ENCODE assay signal across 19 cellular contexts in genomic region chr2:28292491-28292890, GRCh38.
DNase-seq lines count a peak whose midpoint lies in the region; ATAC-seq and TF ChIP-seq lines count a peak whose summit lies in the region.
"Had no signal": no experiment of that assay in that cellular context is flagged by ENCODE, and none has a peak within 500 bp of the region (broad histone marks: within the 10 kb centered on the region; RNA-seq: fewer than 3 reads in every experiment).

No MANE protein-coding gene starts in this region.

- POLR2A ChIA-PET in activated CD4-positive, alpha-beta T cell treated with anti-CD3 and anti-CD28 coated beads, Interleukin-2, amount 10 ng/mL, durations not matched to agents 7 days and 5 days (lab: Charles Lee): no interaction called here

- H3K27ac ChIP-seq in brain microvascular endothelial cell: peak overlapping the region; percentile 54
- H3K27ac ChIP-seq: BLaER1 treated with 17β-estradiol and CSF1 and Interleukin-3, amounts not matched to agents 10 nM and 100 nM had no signal

- peak; percentile 5 for DNase-seq in activated CD4-positive, alpha-beta T cell treated with anti-CD3 and anti-CD28 coated beads for 48 hours
- no peak for DNase-seq in activated CD4-positive, alpha-beta T cell treated with anti-CD3 and anti-CD28 coated beads, Interleukin-2, amount 10 ng/mL, durations not matched to agents 7 days and 5 days
- DNase-seq in HT1080 (ENCODE audit: low read depth): peak; percentile 44
- DNase-seq in brain microvascular endothelial cell: peak; percentile 24
- no peak for DNase-seq in stimulated activated effector memory CD8-positive, alpha-beta T cell treated with anti-CD3 and anti-CD28 coated beads, Interleukin-12 subunit alpha, Interleukin-12 subunit beta, amount 100 ng/mL, for 72 hours (ENCODE audit: low spot score in 2 of 2)
- no peak for DNase-seq in DMS53 (lab: John Stamatoyannopoulos, UW)
- no peak for DNase-seq in activated T-helper 2 cell treated with anti-CD3 and anti-CD28 coated beads, Interferon-gamma antibody, Interleukin-2, Interleukin-4, amounts not matched to agents 10 μg/mL and 5 μg/mL and 100 μg/mL, durations not matched to agents 14 hours and 24 hours and 36 hours (ENCODE audit: low spot score)
- DNase-seq in DMS 273 (lab: John Stamatoyannopoulos, UW; ENCODE audit: unreplicated experiment): no peak
- DNase-seq: activated CD4-positive, CD25-positive, alpha-beta regulatory T cell; aorta; effector memory CD8-positive, alpha-beta T cell; esophagus squamous epithelium; MG63; NCI-H1417 treated with DMSO at 0.1 percent for 48 hours; NCI-H510A treated with DMSO at 0.1 percent for 48 hours; stimulated activated CD4-positive, alpha-beta T cell treated with anti-CD3 and anti-CD28 coated beads, Interleukin-4, amount 100 ng/mL, for 24 hours had no signal

- CTCF ChIA-PET in activated CD4-positive, alpha-beta T cell treated with anti-CD3 and anti-CD28 coated beads, Interleukin-2, amount 10 ng/mL, durations not matched to agents 7 days and 5 days (lab: Charles Lee): interaction anchor here (0.8 kb wide), 1 partner anchor 15 kb away, joined by 4 read pairs; no protein-coding TSS in a partner anchor

- H3K4me3 Mint-ChIP-seq in activated CD4-positive, alpha-beta T cell treated with anti-CD3 and anti-CD28 coated beads, Interleukin-2, amount 10 ng/mL, durations not matched to agents 7 days and 5 days: no peak overlapping the region
- H3K4me3 Mint-ChIP-seq in stimulated activated effector memory CD8-positive, alpha-beta T cell treated with anti-CD3 and anti-CD28 coated beads, Interleukin-12 subunit alpha, Interleukin-12 subunit beta, amount 100 ng/mL, for 72 hours: no peak overlapping the region
- no peak overlapping the region for H3K4me3 Mint-ChIP-seq in activated T-helper 2 cell treated with anti-CD3 and anti-CD28 coated beads, Interferon-gamma antibody, Interleukin-2, Interleukin-4, amounts not matched to agents 10 μg/mL and 5 μg/mL and 100 μg/mL, durations not matched to agents 14 hours and 24 hours and 36 hours (ENCODE audit: low read depth)
- H3K4me3 Mint-ChIP-seq: effector memory CD8-positive, alpha-beta T cell; nephron had no signal

- no peaks in the 10 kb centered on the region for H3K4me1 Mint-ChIP-seq in activated CD4-positive, alpha-beta T cell treated with anti-CD3 and anti-CD28 coated beads, Interleukin-2, amount 10 ng/mL, durations not matched to agents 7 days and 5 days
- H3K4me1 Mint-ChIP-seq in stimulated activated effector memory CD8-positive, alpha-beta T cell treated with anti-CD3 and anti-CD28 coated beads, Interleukin-12 subunit alpha, Interleukin-12 subunit beta, amount 100 ng/mL, for 72 hours: peaks cover 24% of the 10 kb centered on the region
- H3K4me1 Mint-ChIP-seq in activated T-helper 2 cell treated with anti-CD3 and anti-CD28 coated beads, Interferon-gamma antibody, Interleukin-2, Interleukin-4, amounts not matched to agents 10 μg/mL and 5 μg/mL and 100 μg/mL, durations not matched to agents 14 hours and 24 hours and 36 hours (ENCODE audit: low read depth): peaks cover 12% of the 10 kb centered on the region

- no peaks in the 10 kb centered on the region for H3K27me3 ChIP-seq in brain microvascular endothelial cell (replicated peaks)
- H3K27me3 ChIP-seq: BLaER1 treated with 17β-estradiol and CSF1 and Interleukin-3, amounts not matched to agents 10 nM and 100 nM; esophagus squamous epithelium; MG63 had no signal

- no peak for TF ChIP-seq CTCF in brain microvascular endothelial cell (IDR thresholded peaks at IDR 0.05; ENCODE audit: low read depth, low read length, missing control alignments)

- no peaks in the 10 kb centered on the region for H3K36me3 ChIP-seq in brain microvascular endothelial cell (replicated peaks)
- H3K36me3 ChIP-seq: esophagus squamous epithelium, MG63 had no signal

- no peaks in the 10 kb centered on the region for H3K27me3 Mint-ChIP-seq in activated CD4-positive, alpha-beta T cell treated with anti-CD3 and anti-CD28 coated beads, Interleukin-2, amount 10 ng/mL, durations not matched to agents 7 days and 5 days
- no peaks in the 10 kb centered on the region for H3K27me3 Mint-ChIP-seq in activated T-helper 2 cell treated with anti-CD3 and anti-CD28 coated beads, Interferon-gamma antibody, Interleukin-2, Interleukin-4, amounts not matched to agents 10 μg/mL and 5 μg/mL and 100 μg/mL, durations not matched to agents 14 hours and 24 hours and 36 hours (ENCODE audit: low read depth)
- H3K27me3 Mint-ChIP-seq: effector memory CD8-positive, alpha-beta T cell had no signal

- H3K27ac Mint-ChIP-seq in activated CD4-positive, alpha-beta T cell treated with anti-CD3 and anti-CD28 coated beads, Interleukin-2, amount 10 ng/mL, durations not matched to agents 7 days and 5 days: no peak overlapping the region
- H3K27ac Mint-ChIP-seq in stimulated activated effector memory CD8-positive, alpha-beta T cell treated with anti-CD3 and anti-CD28 coated beads, Interleukin-12 subunit alpha, Interleukin-12 subunit beta, amount 100 ng/mL, for 72 hours: no peak overlapping the region
- no peak overlapping the region for H3K27ac Mint-ChIP-seq in activated T-helper 2 cell treated with anti-CD3 and anti-CD28 coated beads, Interferon-gamma antibody, Interleukin-2, Interleukin-4, amounts not matched to agents 10 μg/mL and 5 μg/mL and 100 μg/mL, durations not matched to agents 14 hours and 24 hours and 36 hours
- H3K27ac Mint-ChIP-seq: effector memory CD8-positive, alpha-beta T cell; nephron had no signal

- in situ Hi-C loops in brain microvascular endothelial cell (cut with HindIII; ENCODE audit: low pct_ligation_motif_present, low sequenced_read_pairs): no loop called here

- H3K36me3 Mint-ChIP-seq in activated CD4-positive, alpha-beta T cell treated with anti-CD3 and anti-CD28 coated beads, Interleukin-2, amount 10 ng/mL, durations not matched to agents 7 days and 5 days (ENCODE audit: low read depth): no peaks in the 10 kb centered on the region
- peaks cover 15% of the 10 kb centered on the region for H3K36me3 Mint-ChIP-seq in stimulated activated effector memory CD8-positive, alpha-beta T cell treated with anti-CD3 and anti-CD28 coated beads, Interleukin-12 subunit alpha, Interleukin-12 subunit beta, amount 100 ng/mL, for 72 hours
- no peaks in the 10 kb centered on the region for H3K36me3 Mint-ChIP-seq in activated T-helper 2 cell treated with anti-CD3 and anti-CD28 coated beads, Interferon-gamma antibody, Interleukin-2, Interleukin-4, amounts not matched to agents 10 μg/mL and 5 μg/mL and 100 μg/mL, durations not matched to agents 14 hours and 24 hours and 36 hours (ENCODE audit: low read depth)

- intact Hi-C loops in activated T-helper 2 cell treated with anti-CD3 and anti-CD28 coated beads, Interferon-gamma antibody, Interleukin-2, Interleukin-4, amounts not matched to agents 10 μg/mL and 5 μg/mL and 100 μg/mL, durations not matched to agents 14 hours and 24 hours and 36 hours (cut with micrococcal nuclease): loop anchor here (1.0 kb wide), 1 partner anchor 35 kb away; no protein-coding TSS in a partner anchor

- no peak overlapping the region for H3K4me3 ChIP-seq in brain microvascular endothelial cell (ENCODE audit: low read depth, low read length)
- H3K4me3 ChIP-seq: BLaER1 treated with 17β-estradiol and CSF1 and Interleukin-3, amounts not matched to agents 10 nM and 100 nM; esophagus squamous epithelium; GM12878; MG63 had no signal

- peak; percentile 87 for ATAC-seq in stimulated activated effector memory CD8-positive, alpha-beta T cell treated with anti-CD3 and anti-CD28 coated beads, Interleukin-12 subunit alpha, Interleukin-12 subunit beta, amount 100 ng/mL, for 72 hours
- ATAC-seq: effector memory CD8-positive, alpha-beta T cell; GM12878 had no signal

- H3K9me3 Mint-ChIP-seq in activated CD4-positive, alpha-beta T cell treated with anti-CD3 and anti-CD28 coated beads, Interleukin-2, amount 10 ng/mL, durations not matched to agents 7 days and 5 days: no peaks in the 10 kb centered on the region
- no peaks in the 10 kb centered on the region for H3K9me3 Mint-ChIP-seq in stimulated activated effector memory CD8-positive, alpha-beta T cell treated with anti-CD3 and anti-CD28 coated beads, Interleukin-12 subunit alpha, Interleukin-12 subunit beta, amount 100 ng/mL, for 72 hours
- no peaks in the 10 kb centered on the region for H3K9me3 Mint-ChIP-seq in activated T-helper 2 cell treated with anti-CD3 and anti-CD28 coated beads, Interferon-gamma antibody, Interleukin-2, Interleukin-4, amounts not matched to agents 10 μg/mL and 5 μg/mL and 100 μg/mL, durations not matched to agents 14 hours and 24 hours and 36 hours
- H3K9me3 Mint-ChIP-seq: effector memory CD8-positive, alpha-beta T cell; nephron had no signal

Comparison
In these comparisons a context has a peak if more than half of its experiments do, and no peak if none do; other contexts are left out.
1. DNase-seq: peak in activated CD4-positive, alpha-beta T cell treated with anti-CD3 and anti-CD28 coated beads for 48 hours (single experiment), HT1080 (single experiment) and brain microvascular endothelial cell (single experiment); none in activated CD4-positive, alpha-beta T cell treated with anti-CD3 and anti-CD28 coated beads, Interleukin-2, amount 10 ng/mL, durations not matched to agents 7 days and 5 days (single experiment), stimulated activated effector memory CD8-positive, alpha-beta T cell treated with anti-CD3 and anti-CD28 coated beads, Interleukin-12 subunit alpha, Interleukin-12 subunit beta, amount 100 ng/mL, for 72 hours (0 of 2), DMS53 (single experiment), activated T-helper 2 cell treated with anti-CD3 and anti-CD28 coated beads, Interferon-gamma antibody, Interleukin-2, Interleukin-4, amounts not matched to agents 10 μg/mL and 5 μg/mL and 100 μg/mL, durations not matched to agents 14 hours and 24 hours and 36 hours (single experiment) and DMS 273 (single experiment).